Comparison of ENCODE assay signal across 25 cellular contexts in the genomic region with DNA sequence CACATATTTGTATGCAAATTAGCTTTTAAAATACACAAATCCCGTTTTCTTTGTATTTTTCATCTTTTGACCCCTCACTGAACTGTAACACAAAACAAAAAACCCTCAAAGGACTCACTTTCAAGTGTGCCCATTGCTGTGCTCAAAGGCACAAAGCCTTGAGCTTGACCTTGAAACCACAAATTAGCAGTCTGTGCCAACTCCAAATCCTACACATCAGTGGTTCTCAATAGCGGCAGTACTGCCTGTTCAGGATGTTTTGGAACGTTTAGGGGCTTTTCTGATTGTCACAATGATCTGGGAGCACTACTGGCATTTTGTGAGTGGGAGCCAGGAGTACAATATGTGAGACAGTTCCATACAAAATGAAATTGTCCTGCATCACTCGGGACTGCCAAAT.
A peak's percentile ranks its signal among the peaks of the same experiment; 100 is the strongest.
DNase-seq lines count a peak whose midpoint lies in the region; ATAC-seq and TF ChIP-seq lines count a peak whose summit lies in the region.
"Had no signal": no experiment of that assay in that cellular context is flagged by ENCODE, and none has a peak within 500 bp of the region (broad histone marks: within the 10 kb centered on the region; RNA-seq: fewer than 3 reads in every experiment).

No MANE protein-coding gene starts in this region.

- no peak for TF ChIP-seq CTCF in choroid plexus epithelial cell (conservative IDR thresholded peaks at IDR 0.05; ENCODE audit: low read depth, low read length)

- H3K4me3 ChIP-seq in choroid plexus epithelial cell (ENCODE audit: low read depth, low read length), result no peak overlapping the region
- H3K4me3 ChIP-seq: adrenal gland, breast epithelium, colonic mucosa, gastrocnemius medialis, left lung, tibial artery had no signal

- peak; percentile 79 for DNase-seq in Ammon's horn (ENCODE audit: low spot score)
- DNase-seq in NCI-H2029 treated with DMSO at 0.1 percent for 48 hours (lab: John Stamatoyannopoulos, UW), result peak; percentile 59
- DNase-seq in choroid plexus epithelial cell (ENCODE audit: low read depth), result peak; percentile 14
- peak; percentile 39 for DNase-seq in midbrain (lab: John Stamatoyannopoulos, UW)
- DNase-seq in SHP77 (lab: John Stamatoyannopoulos, UW), result no peak
- no peak for DNase-seq in NCI-H187 treated with DMSO at 0.1 percent for 48 hours (lab: John Stamatoyannopoulos, UW)
- DNase-seq in NCI-H1105 treated with DMSO at 0.1 percent for 48 hours (lab: John Stamatoyannopoulos, UW), result no peak
- DNase-seq: activated CD4-positive, alpha-beta T cell treated with anti-CD3 and anti-CD28 coated beads, Interleukin-2, amount 10 ng/mL, durations not matched to agents 24 days and 14 days; activated CD8-positive, alpha-beta memory T cell treated with anti-CD3 and anti-CD28 coated beads, Interleukin-2, amount 10 ng/mL, durations not matched to agents 7 days and 5 days; activated naive CD4-positive, alpha-beta T cell treated with Interleukin-2 at 50 U/mL for 16 hours; activated T-cell treated with anti-CD3 and anti-CD28 coated beads, Interleukin-2, amount 50 U/mL, for 72 hours; adrenal gland; BE2C; colonic mucosa; effector memory CD4-positive, alpha-beta T cell; gastrocnemius medialis; Kasumi-1; left lung; MV-4-11; natural killer cell; occipital lobe; small intestine; tibial artery had no signal

- no peak for ATAC-seq in GM18520 (IDR thresholded peaks at IDR 0.05; ENCODE audit: unreplicated experiment)
- ATAC-seq: activated CD8-positive, alpha-beta memory T cell treated with anti-CD3 and anti-CD28 coated beads, Interleukin-2, amount 10 ng/mL, durations not matched to agents 7 days and 5 days; activated T-cell treated with anti-CD3 and anti-CD28 coated beads, Interleukin-2, amount 50 U/mL, for 72 hours; gastrocnemius medialis; left lung; natural killer cell had no signal

Comparison
In these comparisons a context has a peak if more than half of its experiments do, and no peak if none do; other contexts are left out.
1. DNase-seq: peak in Ammon's horn (single experiment), NCI-H2029 treated with DMSO at 0.1 percent for 48 hours (single experiment), choroid plexus epithelial cell (single experiment) and midbrain (single experiment); none in SHP77 (0 of 2), NCI-H187 treated with DMSO at 0.1 percent for 48 hours (single experiment) and NCI-H1105 treated with DMSO at 0.1 percent for 48 hours (single experiment).